In genomic region chr3:108589998-108590323, GRCh38 we compare ENCODE assay signal across 8 cellular contexts. TPM values are rescaled to one million over a fixed set of nuclear protein-coding genes. Genes with fewer than 3 reads are reported as not detected.
DNase-seq lines count a peak whose midpoint lies in the region; ATAC-seq and TF ChIP-seq lines count a peak whose summit lies in the region.

No MANE protein-coding gene starts in this region.

- BruUV-seq in Caco-2 (replicated peaks; lab: Mats Ljungman, UMichigan) = TSS peak; percentile 85
- no TSS peak for BruUV-seq in PC-9 (replicated peaks; lab: Mats Ljungman, UMichigan)

- peak overlapping the region; percentile 98 for H3K27ac Mint-ChIP-seq in Caco-2 (ENCODE audit: unreplicated experiment)

- H3K4me3 ChIP-seq in Caco-2 (ENCODE audit: low read depth, low read length) (peak overlapping the region; percentile 95), PC-9 (peak overlapping the region; percentile 74), ovary (peak overlapping the region; percentile 83)

- H3K9me3 Mint-ChIP-seq in Caco-2 (ENCODE audit: unreplicated experiment) = no peaks in the 10 kb centered on the region

- peak overlapping the region; percentile 93 for H3K27ac ChIP-seq in PC-9
- peak overlapping the region; percentile 86 to 93 for H3K27ac ChIP-seq in ovary

- peaks cover under 1% of the 10 kb centered on the region; the same call in 1 of the 2 replicates for H4K20me1 ChIP-seq in PC-9 (ENCODE audit: insufficient read depth)

- no peaks in the 10 kb centered on the region for H3K9me2 ChIP-seq in PC-9 (ENCODE audit: insufficient read depth)

- TF ChIP-seq POLR2A in ovary (IDR thresholded peaks at IDR 0.05) = no peak

- DNase-seq in Caco-2 (no peak), PC-9 (no peak), epidermal melanocyte (ENCODE audit: insufficient read length, low spot score) (peak; percentile 27), ovary (no peak), left colon (no peak), DMS79 treated with DMSO at 0.1 percent for 48 hours (lab: John Stamatoyannopoulos, UW) (no peak)

- peak overlapping the region; percentile 79 for H3K4me2 ChIP-seq in PC-9

- no peaks in the 10 kb centered on the region for H3K4me1 ChIP-seq in Caco-2
- H3K4me1 ChIP-seq in PC-9 (replicated peaks; ENCODE audit: insufficient read depth) = peaks cover 36% of the 10 kb centered on the region
- H3K4me1 ChIP-seq in ovary (ENCODE audit: insufficient read depth) = peaks cover 1% of the 10 kb centered on the region

- 0% methylated on average over 11 of the region's 11 CpGs for WGBS in ovary, 3 donors

- H3K27me3 ChIP-seq in Caco-2 (replicated peaks; ENCODE audit: control insufficient read depth, insufficient read depth, low read length) (no peaks in the 10 kb centered on the region), PC-9 (ENCODE audit: insufficient read depth, low read depth) (no peaks in the 10 kb centered on the region), ovary (no peaks in the 10 kb centered on the region)

- intact Hi-C loops in Caco-2 (cut with micrococcal nuclease; ENCODE audit: unreplicated experiment) (loop anchor here (1.0 kb wide), 1 partner anchor 35 kb away; no protein-coding TSS in a partner anchor), PC-9 (cut with micrococcal nuclease; ENCODE audit: unreplicated experiment) (loop anchor here (1.0 to 10.0 kb wide), 2 partner anchors 19 to 325 kb away; no protein-coding TSS in a partner anchor), ovary (cut with DNase I) (no loop called here), left colon (cut with DNase I, micrococcal nuclease) (no loop called here)

- peak overlapping the region; percentile 88 for H3K4me3 Mint-ChIP-seq in Caco-2 (ENCODE audit: unreplicated experiment)

- H2AFZ ChIP-seq in PC-9 = peak overlapping the region; percentile 95

- peaks cover 15% of the 10 kb centered on the region for H3F3A ChIP-seq in PC-9 (ENCODE audit: insufficient read depth, low read depth)

- no peak for TF ChIP-seq CTCF in Caco-2 (IDR thresholded peaks at IDR 0.05; ENCODE audit: insufficient read depth in 1 of 2, low read depth in 1 of 2, low read length in 1 of 2, severe bottlenecking in 1 of 2, unreplicated experiment in 1 of 2)
- TF ChIP-seq CTCF in PC-9 (conservative IDR thresholded peaks at IDR 0.05) = no peak; the same call in 1 of the 2 replicates
- no peak for TF ChIP-seq CTCF in ovary (IDR thresholded peaks at IDR 0.05)

- H3K9me3 ChIP-seq in Caco-2 (no peaks in the 10 kb centered on the region), PC-9 (ENCODE audit: insufficient read depth, low read depth) (no peaks in the 10 kb centered on the region), ovary (no peaks in the 10 kb centered on the region)

- H3K79me2 ChIP-seq in PC-9 (ENCODE audit: low read depth) = peaks cover 59% of the 10 kb centered on the region

- CTCF ChIA-PET in Caco-2 (lab: Charles Lee) (no interaction called here), PC-9 (lab: Charles Lee) (interaction anchor here (0.8 kb wide), 1 partner anchor 325 kb away, joined by 8 read pairs; no protein-coding TSS in a partner anchor)

- H3K36me3 ChIP-seq in Caco-2 (ENCODE audit: control insufficient read depth, insufficient read depth, low read length) (no peaks in the 10 kb centered on the region), PC-9 (ENCODE audit: low read depth) (0 out of 2 replicates have a peak, but pooled peaks cover 8% of the 10 kb centered on the region), ovary (no peaks in the 10 kb centered on the region)

- H3K4me1 Mint-ChIP-seq in Caco-2 (ENCODE audit: low read depth, unreplicated experiment) = peaks cover 8% of the 10 kb centered on the region

- no peak for TF ChIP-seq EP300 in ovary (IDR thresholded peaks at IDR 0.05)

- ATAC-seq in GM18517 (IDR thresholded peaks at IDR 0.05; ENCODE audit: unreplicated experiment) (no peak), HG02759 (IDR thresholded peaks at IDR 0.05; ENCODE audit: unreplicated experiment) (no peak), left colon (no peak)

- H3K36me3 Mint-ChIP-seq in Caco-2 (ENCODE audit: insufficient read depth, unreplicated experiment) = peaks cover 11% of the 10 kb centered on the region

- POLR2A ChIA-PET in Caco-2 (lab: Charles Lee) (interaction anchor here (1.2 to 1.7 kb wide), 4 partner anchors 13 to 37 kb away, joined by 3 to 12 read pairs (median 4); no protein-coding TSS in a partner anchor), PC-9 (lab: Charles Lee; ENCODE audit: unreplicated experiment) (interaction anchor here (0.6 to 0.7 kb wide), 2 partner anchors 1023 to 1096 kb away, joined by 4 read pairs; no protein-coding TSS in a partner anchor)

- no peaks in the 10 kb centered on the region for H3K27me3 Mint-ChIP-seq in Caco-2 (ENCODE audit: insufficient read depth, unreplicated experiment)

RNA-seq across cellular contexts. Expression of gene DZIP3, which starts 0.4 kb away (rescaled TPM):
- total RNA-seq in Caco-2 (2022) = 20.9 and 21.2 TPM in 2 replicates
- 11.7 and 14.5 TPM in 2 replicates for total RNA-seq in PC-9 (2021)
- total RNA-seq in ovary = 10 to 100 TPM in 6 of 7 donors, 1 to 10 TPM in 1; 7.2 to 20.5 (median 14.5) TPM
- polyA plus RNA-seq in ovary = 10 to 100 TPM in 1 of 2 donors, 1 to 10 TPM in 1; 5.0 to 11.3 TPM
- total RNA-seq in left colon = 1 to 10 TPM; 4.9 to 8.0 TPM

RNA-seq across cellular contexts. Expression of gene CIP2A, which starts 0.7 kb away (rescaled TPM):
- total RNA-seq in Caco-2 (2022) (26.3 and 26.9 TPM in 2 replicates), PC-9 (2021) (40.6 and 41.1 TPM in 2 replicates), ovary (1 to 10 TPM; 1.7 to 6.3 (median 5.1) TPM), left colon (1 to 10 TPM; 3.3 to 5.3 TPM)
- 1 to 10 TPM; 1.9 to 3.0 TPM for polyA plus RNA-seq in ovary

Comparison
In these comparisons a context has a peak if more than half of its experiments do, and no peak if none do; other contexts are left out.
1. intact Hi-C loops: an anchor here in Caco-2 (1.0 kb wide) and PC-9 (1.0 to 10.0 kb wide); none called in ovary and left colon.